23 cellular contexts compared by ENCODE assay signal in the genomic region with DNA sequence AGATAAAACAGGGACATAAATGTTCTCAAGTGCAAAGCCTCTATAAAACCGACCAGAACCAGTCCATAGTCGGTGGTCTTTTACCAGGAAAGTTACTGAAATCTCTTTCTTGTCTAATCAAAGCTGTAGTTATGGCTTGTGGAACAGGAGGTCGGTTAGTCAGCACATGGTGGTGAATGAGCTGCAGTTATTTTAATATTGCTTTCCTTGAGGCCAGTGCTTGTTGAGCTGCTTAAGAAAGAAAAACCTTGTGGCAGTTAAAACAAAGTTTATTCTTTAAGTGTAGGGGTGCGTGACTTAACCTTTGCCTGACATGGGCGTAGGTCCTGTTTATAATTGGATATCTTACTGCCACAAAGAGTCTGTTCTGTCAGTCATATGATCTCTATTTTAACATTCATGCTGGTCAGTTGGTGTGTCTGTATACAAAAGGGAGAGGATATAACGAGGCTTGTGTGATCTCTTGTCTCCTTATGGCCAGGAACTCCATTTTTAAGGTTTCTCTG. TPM values are rescaled to one million over a fixed set of nuclear protein-coding genes. Genes with fewer than 3 reads are reported as not detected.
DNase-seq lines count a peak whose midpoint lies in the region; ATAC-seq and TF ChIP-seq lines count a peak whose summit lies in the region.
"Had no signal": no experiment of that assay in that cellular context is flagged by ENCODE, and none has a peak within 500 bp of the region (broad histone marks: within the 10 kb centered on the region; RNA-seq: fewer than 3 reads in every experiment).

No MANE protein-coding gene starts in this region.

- H3K9me2 ChIP-seq in hepatocyte (replicated peaks; ENCODE audit: insufficient read depth) (no peaks in the 10 kb centered on the region), PC-3 (replicated peaks; ENCODE audit: low read length) (no peaks in the 10 kb centered on the region)

- H4K20me1 ChIP-seq in hepatocyte (ENCODE audit: insufficient read depth, poor library complexity, severe bottlenecking), result no peaks in the 10 kb centered on the region
- H4K20me1 ChIP-seq in PC-3 (ENCODE audit: low read length), result no peaks in the 10 kb centered on the region

- TF ChIP-seq CTCF in hepatocyte (IDR thresholded peaks at IDR 0.05; ENCODE audit: poor library complexity) (no peak), PC-3 (conservative IDR thresholded peaks at IDR 0.05; ENCODE audit: low read depth, low read length) (no peak)

- H3F3A ChIP-seq in PC-3 (ENCODE audit: low read length, unreplicated experiment), result no peaks in the 10 kb centered on the region

- H3K9me3 ChIP-seq in SK-N-MC (ENCODE audit: low read depth, low read length) (no peaks in the 10 kb centered on the region; the same call in 1 of the 2 replicates), hepatocyte (ENCODE audit: low read depth) (no peaks in the 10 kb centered on the region), neuronal stem cell (replicated peaks in 1 of 2; ENCODE audit: control insufficient read depth in 2 of 2, insufficient read depth in 1 of 2, low read depth in 1 of 2, low read length in 2 of 2) (peaks cover 4% of the 10 kb centered on the region in 2 donors), PC-3 (ENCODE audit: low read length) (peaks cover 11% of the 10 kb centered on the region; the same call in 1 of the 2 replicates)

- H3K27me3 ChIP-seq in hepatocyte (no peaks in the 10 kb centered on the region), neuronal stem cell (ENCODE audit: control insufficient read depth in 3 of 3, insufficient read depth in 3 of 3, low read depth in 1 of 3, low read length in 3 of 3) (peaks cover 0 to 6% (median 0%) of the 10 kb centered on the region in 3 experiments), PC-3 (ENCODE audit: low read length) (no peaks in the 10 kb centered on the region; the same call in 1 of the 2 replicates)

- no peak overlapping the region for H3K14ac ChIP-seq in neuronal stem cell (ENCODE audit: low read length)

- intact Hi-C loops in cardiac septum (cut with DNase I) (no loop called here), PC-3 (cut with micrococcal nuclease) (no loop called here)

- no peak overlapping the region for H2BK12ac ChIP-seq in neuronal stem cell (ENCODE audit: low read length)

- H2BK120ac ChIP-seq in neuronal stem cell (ENCODE audit: low read depth, low read length), result no peak overlapping the region

- H3K27ac ChIP-seq in SK-N-MC (no peak overlapping the region), hepatocyte (peak overlapping the region; percentile 27), neuronal stem cell (replicated peaks; ENCODE audit: low read length) (no peak overlapping the region), PC-3 (ENCODE audit: low read length) (no peak overlapping the region)

- no TSS peak for BruUV-seq in PC-3 (replicated peaks; lab: Mats Ljungman, UMichigan)

- no peak overlapping the region for H4K91ac ChIP-seq in neuronal stem cell (ENCODE audit: low read depth, low read length, poor library complexity)

- H3K4ac ChIP-seq in neuronal stem cell (ENCODE audit: low read length), result no peak overlapping the region

- H3K23ac ChIP-seq in neuronal stem cell (ENCODE audit: low read depth, low read length, poor library complexity), result no peak overlapping the region

- WGBS in hepatocyte (ENCODE audit: low lambda C conversion rate, missing lambda C conversion rate), result 61% methylated on average over 6 of the region's 6 CpGs
- no CpG with 5 or more reads among the region's 6 CpGs for WGBS in neuronal stem cell (ENCODE audit: extremely low coverage in 2 of 2, insufficient read length in 2 of 2, insufficient replicate concordance in 1 of 2), 2 donors

- peak overlapping the region; percentile 19; the same call in 1 of the 2 replicates for H3K4me3 ChIP-seq in SK-N-MC
- no peak overlapping the region for H3K4me3 ChIP-seq in hepatocyte
- no peak overlapping the region for H3K4me3 ChIP-seq in neuronal stem cell (ENCODE audit: low read length in 2 of 2)
- no peak overlapping the region for H3K4me3 ChIP-seq in PC-3 (ENCODE audit: low read length)
- H3K4me3 ChIP-seq: GM23338 had no signal

- H4K8ac ChIP-seq in neuronal stem cell (ENCODE audit: low read depth, low read length), result no peak overlapping the region

- H3K4me1 ChIP-seq in hepatocyte (ENCODE audit: insufficient read depth) (peaks cover 3% of the 10 kb centered on the region), neuronal stem cell (ENCODE audit: control insufficient read depth in 2 of 2, insufficient read depth in 1 of 2, low read depth in 1 of 2, low read length in 2 of 2) (peaks cover 0 to 1% of the 10 kb centered on the region in 2 donors), PC-3 (ENCODE audit: insufficient read depth, low read length) (no peaks in the 10 kb centered on the region)

- DNase-seq in COLO829 (ENCODE audit: low spot score), result peak; percentile 62
- no peak for DNase-seq in SK-N-MC (ENCODE audit: low read depth, low spot score)
- DNase-seq in hepatocyte (ENCODE audit: low spot score), result no peak
- no peak for DNase-seq in neuronal stem cell (ENCODE audit: low spot score)
- no peak for DNase-seq in cardiac septum (ENCODE audit: low spot score)
- no peak for DNase-seq in AML-193 (lab: John Stamatoyannopoulos, UW)
- DNase-seq in PC-3, result no peak
- DNase-seq: 8988T; C1 segment of cervical spinal cord; CD8-positive, alpha-beta memory T cell; DMS79; HCEC 1CT; Karpas-422; MV-4-11; NCI-H1105 treated with DMSO at 0.1 percent for 48 hours; NCI-H1694; NCI-H2081; NCI-H2171; NCI-H524 treated with DMSO at 0.1 percent for 48 hours; RPMI8226; SHP77 treated with DMSO at 0.1 percent for 48 hours had no signal

- H2BK5ac ChIP-seq in neuronal stem cell (ENCODE audit: low read length), result no peak overlapping the region

- H3K79me2 ChIP-seq in hepatocyte (no peaks in the 10 kb centered on the region), PC-3 (ENCODE audit: low read length) (no peaks in the 10 kb centered on the region)

- H3K9ac ChIP-seq in SK-N-MC (ENCODE audit: insufficient read length), result no peak overlapping the region
- H3K9ac ChIP-seq in neuronal stem cell (ENCODE audit: low read depth, low read length, poor library complexity), result no peak overlapping the region
- no peak overlapping the region for H3K9ac ChIP-seq in PC-3 (ENCODE audit: low read length)

- H3K18ac ChIP-seq in neuronal stem cell (ENCODE audit: low read length), result no peak overlapping the region

- H2AK5ac ChIP-seq in neuronal stem cell (ENCODE audit: low read depth, low read length), result no peak overlapping the region

- POLR2A ChIA-PET in PC-3 (lab: Charles Lee; ENCODE audit: unreplicated experiment), result no interaction called here

- H2AFZ ChIP-seq in hepatocyte (no peak overlapping the region), neuronal stem cell (ENCODE audit: low read length) (peak overlapping the region; percentile 24), PC-3 (ENCODE audit: low read length) (no peak overlapping the region)
- H2AFZ ChIP-seq: GM23338 had no signal

- no peak for ATAC-seq in PC-3
- ATAC-seq: GM23338, SK-N-SH treated with all-trans-retinoic acid at 6 μM for 48 hours had no signal

- no peak overlapping the region for H2BK15ac ChIP-seq in neuronal stem cell (ENCODE audit: low read length)

- H3K36me3 ChIP-seq in SK-N-MC (ENCODE audit: insufficient read depth, low read length) (no peaks in the 10 kb centered on the region), hepatocyte (replicated peaks; ENCODE audit: insufficient read depth, low read depth) (no peaks in the 10 kb centered on the region), neuronal stem cell (replicated peaks in 1 of 2; ENCODE audit: control insufficient read depth in 2 of 2, insufficient read depth in 2 of 2, low read length in 2 of 2) (no peaks in the 10 kb centered on the region), PC-3 (ENCODE audit: low read depth, low read length) (no peaks in the 10 kb centered on the region)

- no peak overlapping the region for H3K4me2 ChIP-seq in hepatocyte
- H3K4me2 ChIP-seq in neuronal stem cell (ENCODE audit: insufficient read depth, low read length, poor library complexity, severe bottlenecking), result no peak overlapping the region
- H3K4me2 ChIP-seq in PC-3 (ENCODE audit: low read length), result no peak overlapping the region
- H3K4me2 ChIP-seq: GM23338 had no signal

- CTCF ChIA-PET in PC-3 (lab: Charles Lee), result no interaction called here

- no peaks in the 10 kb centered on the region for H3K79me1 ChIP-seq in neuronal stem cell (ENCODE audit: low read depth, low read length)

RNA-seq across cellular contexts. Expression of a gene that starts 19.7 kb away (rescaled TPM):
- 3.1 and 3.6 TPM in 2 replicates for total RNA-seq in hepatocyte
- not detected in 2 replicates for polyA plus RNA-seq in hepatocyte
- 0.33 TPM for polyA plus RNA-seq in neuronal stem cell (2013, experiment 1 of 2)
- polyA plus RNA-seq in neuronal stem cell (2013, experiment 2 of 2), result 0.15 TPM
- total RNA-seq in cardiac septum, result 1.3 TPM
- total RNA-seq in PC-3 (2014; rRNA removed), result 1.6 and 2.8 TPM in 2 replicates
- polyA plus RNA-seq: CD8-positive, alpha-beta memory T cell had no signal
